Comparison of ENCODE assay signal across 1 cellular context in the genomic region with DNA sequence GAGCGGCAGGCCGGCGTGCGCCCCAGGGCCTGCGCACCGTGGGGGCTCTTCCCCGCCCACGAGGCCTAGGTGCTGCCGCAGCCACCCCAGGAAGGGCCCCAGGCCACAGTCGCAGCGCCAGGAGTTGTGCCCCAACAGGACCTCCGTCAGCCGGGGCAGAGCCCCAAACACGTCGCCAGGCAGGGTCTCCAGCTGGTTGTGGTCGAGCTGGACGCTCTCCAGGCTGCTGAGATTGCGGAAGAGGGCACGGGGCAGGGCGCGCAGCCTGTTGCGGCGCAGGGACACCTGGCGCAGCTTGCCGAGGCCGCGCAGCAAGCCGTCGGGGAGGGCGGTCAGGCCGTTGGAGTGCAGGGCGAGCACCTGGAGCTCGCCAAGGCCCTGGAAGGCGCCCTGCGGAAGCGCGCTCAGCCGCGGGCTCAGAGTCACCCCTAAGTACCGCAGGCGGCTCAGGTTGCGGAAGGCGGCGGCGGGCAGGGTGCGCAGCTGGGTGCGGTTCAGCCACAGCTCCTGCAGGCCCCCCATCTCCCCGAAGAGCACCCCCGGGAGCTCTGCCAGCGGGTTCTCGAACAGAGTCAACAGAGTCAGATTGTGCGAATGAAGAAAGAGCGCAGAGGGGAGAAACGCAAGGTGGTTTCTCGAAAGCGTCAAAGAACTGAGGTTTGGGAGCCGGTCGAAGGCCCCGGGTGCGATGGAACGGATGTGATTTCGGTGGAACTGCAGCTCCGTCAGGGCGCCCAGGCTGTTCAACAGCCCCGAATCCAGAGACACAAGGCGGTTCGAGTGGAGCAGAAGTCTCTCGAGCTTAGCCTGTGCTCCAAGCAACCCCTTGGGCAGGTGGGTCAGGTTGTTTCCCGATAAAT.
TF ChIP-seq lines count a peak whose summit lies in the region.

No MANE protein-coding gene starts in this region.

TF ChIP-seq in GM23338, 12 proteins besides CTCF, POLR2A, EP300 and RAD21 (continued from another document):
- TF ChIP-seq, protein P1, sequence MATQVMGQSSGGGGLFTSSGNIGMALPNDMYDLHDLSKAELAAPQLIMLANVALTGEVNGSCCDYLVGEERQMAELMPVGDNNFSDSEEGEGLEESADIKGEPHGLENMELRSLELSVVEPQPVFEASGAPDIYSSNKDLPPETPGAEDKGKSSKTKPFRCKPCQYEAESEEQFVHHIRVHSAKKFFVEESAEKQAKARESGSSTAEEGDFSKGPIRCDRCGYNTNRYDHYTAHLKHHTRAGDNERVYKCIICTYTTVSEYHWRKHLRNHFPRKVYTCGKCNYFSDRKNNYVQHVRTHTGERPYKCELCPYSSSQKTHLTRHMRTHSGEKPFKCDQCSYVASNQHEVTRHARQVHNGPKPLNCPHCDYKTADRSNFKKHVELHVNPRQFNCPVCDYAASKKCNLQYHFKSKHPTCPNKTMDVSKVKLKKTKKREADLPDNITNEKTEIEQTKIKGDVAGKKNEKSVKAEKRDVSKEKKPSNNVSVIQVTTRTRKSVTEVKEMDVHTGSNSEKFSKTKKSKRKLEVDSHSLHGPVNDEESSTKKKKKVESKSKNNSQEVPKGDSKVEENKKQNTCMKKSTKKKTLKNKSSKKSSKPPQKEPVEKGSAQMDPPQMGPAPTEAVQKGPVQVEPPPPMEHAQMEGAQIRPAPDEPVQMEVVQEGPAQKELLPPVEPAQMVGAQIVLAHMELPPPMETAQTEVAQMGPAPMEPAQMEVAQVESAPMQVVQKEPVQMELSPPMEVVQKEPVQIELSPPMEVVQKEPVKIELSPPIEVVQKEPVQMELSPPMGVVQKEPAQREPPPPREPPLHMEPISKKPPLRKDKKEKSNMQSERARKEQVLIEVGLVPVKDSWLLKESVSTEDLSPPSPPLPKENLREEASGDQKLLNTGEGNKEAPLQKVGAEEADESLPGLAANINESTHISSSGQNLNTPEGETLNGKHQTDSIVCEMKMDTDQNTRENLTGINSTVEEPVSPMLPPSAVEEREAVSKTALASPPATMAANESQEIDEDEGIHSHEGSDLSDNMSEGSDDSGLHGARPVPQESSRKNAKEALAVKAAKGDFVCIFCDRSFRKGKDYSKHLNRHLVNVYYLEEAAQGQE (IDR thresholded peaks at IDR 0.05; ENCODE audit: unreplicated experiment): no peak
- no peak for TF ChIP-seq STAT1 (IDR thresholded peaks at IDR 0.05; ENCODE audit: unreplicated experiment)
- TF ChIP-seq, protein P2, sequence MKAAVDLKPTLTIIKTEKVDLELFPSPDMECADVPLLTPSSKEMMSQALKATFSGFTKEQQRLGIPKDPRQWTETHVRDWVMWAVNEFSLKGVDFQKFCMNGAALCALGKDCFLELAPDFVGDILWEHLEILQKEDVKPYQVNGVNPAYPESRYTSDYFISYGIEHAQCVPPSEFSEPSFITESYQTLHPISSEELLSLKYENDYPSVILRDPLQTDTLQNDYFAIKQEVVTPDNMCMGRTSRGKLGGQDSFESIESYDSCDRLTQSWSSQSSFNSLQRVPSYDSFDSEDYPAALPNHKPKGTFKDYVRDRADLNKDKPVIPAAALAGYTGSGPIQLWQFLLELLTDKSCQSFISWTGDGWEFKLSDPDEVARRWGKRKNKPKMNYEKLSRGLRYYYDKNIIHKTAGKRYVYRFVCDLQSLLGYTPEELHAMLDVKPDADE (IDR thresholded peaks at IDR 0.05): no peak
- TF ChIP-seq JUNB (IDR thresholded peaks at IDR 0.05; ENCODE audit: unreplicated experiment): no peak
- TF ChIP-seq ZNF114 (CRISPR knock-in tag; IDR thresholded peaks at IDR 0.05): no peak
- no peak for TF ChIP-seq NANOG (IDR thresholded peaks at IDR 0.05; ENCODE audit: borderline replicate concordance)
- no peak for TF ChIP-seq POLR2AphosphoS5 (IDR thresholded peaks at IDR 0.05; ENCODE audit: low read depth)
- TF ChIP-seq CREB1 (CRISPR knock-in tag; IDR thresholded peaks at IDR 0.05; ENCODE audit: low read depth): no peak
- TF ChIP-seq EZH2phosphoT487 (IDR thresholded peaks at IDR 0.05; ENCODE audit: unreplicated experiment): no peak
TF ChIP-seq in GM23338: peak in this region for 0.
